Comparison of ENCODE assay signal across 9 cellular contexts in the genomic region with DNA sequence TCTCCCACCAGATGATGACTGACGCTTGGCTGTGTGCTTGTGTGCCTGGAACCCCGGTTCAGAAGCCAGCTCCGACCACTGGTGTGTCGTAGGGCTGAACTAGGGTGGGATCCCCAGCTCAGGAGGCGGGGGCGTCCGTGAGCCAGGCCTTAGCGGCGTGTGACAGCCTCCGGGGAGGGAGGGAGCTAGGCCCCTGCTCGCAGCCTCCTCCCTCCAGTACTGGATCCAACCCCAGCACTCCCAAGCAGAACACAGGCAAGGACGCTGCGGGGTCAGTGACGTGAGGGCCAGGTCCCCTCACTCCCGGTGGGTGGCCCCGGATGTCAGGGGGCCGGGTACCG. TPM values are rescaled to one million over a fixed set of nuclear protein-coding genes. Genes with fewer than 3 reads are reported as not detected.
DNase-seq lines count a peak whose midpoint lies in the region; ATAC-seq and TF ChIP-seq lines count a peak whose summit lies in the region.
"Had no signal": no experiment of that assay in that cellular context is flagged by ENCODE, and none has a peak within 500 bp of the region (broad histone marks: within the 10 kb centered on the region; RNA-seq: fewer than 3 reads in every experiment).

No MANE protein-coding gene starts in this region.

- peak overlapping the region in 11 of 12 donors; percentile 43 to 89 (median 72) for H3K27ac ChIP-seq in heart left ventricle
- peak overlapping the region; percentile 72 for H3K27ac ChIP-seq in rectal smooth muscle tissue (ENCODE audit: low read depth, low read length)

- no peaks in the 10 kb centered on the region for H3K9me3 ChIP-seq in heart left ventricle

- H3K36me3 ChIP-seq in heart left ventricle (peaks cover 0 to 15% (median 5%) of the 10 kb centered on the region in 9 donors), rectal smooth muscle tissue (ENCODE audit: control insufficient read depth, insufficient read depth, low read length) (peaks cover 10% of the 10 kb centered on the region)

- H3K4me3 Mint-ChIP-seq in activated T-helper 1 cell treated with anti-CD3 and anti-CD28 coated beads, Interleukin-12 subunit alpha, Interleukin-12 subunit beta, Interleukin-2, Interleukin-4 antibody, amounts not matched to agents 30 ng/mL and 10 ng/mL and 1 ng/mL, durations not matched to agents 14 hours and 24 hours and 36 hours: peak overlapping the region; percentile 92

- peaks cover 2% of the 10 kb centered on the region for H3K36me3 Mint-ChIP-seq in activated T-helper 1 cell treated with anti-CD3 and anti-CD28 coated beads, Interleukin-12 subunit alpha, Interleukin-12 subunit beta, Interleukin-2, Interleukin-4 antibody, amounts not matched to agents 30 ng/mL and 10 ng/mL and 1 ng/mL, durations not matched to agents 14 hours and 24 hours and 36 hours (ENCODE audit: low read depth)

- H3K9me3 Mint-ChIP-seq in activated T-helper 1 cell treated with anti-CD3 and anti-CD28 coated beads, Interleukin-12 subunit alpha, Interleukin-12 subunit beta, Interleukin-2, Interleukin-4 antibody, amounts not matched to agents 30 ng/mL and 10 ng/mL and 1 ng/mL, durations not matched to agents 14 hours and 24 hours and 36 hours: no peaks in the 10 kb centered on the region

- no peak for TF ChIP-seq CTCF in heart left ventricle (IDR thresholded peaks at IDR 0.05)
- no peak for TF ChIP-seq CTCF in GM20000 (IDR thresholded peaks at IDR 0.05; ENCODE audit: extremely low read depth, missing control alignments)

- peaks cover 0 to 20% (median 8%) of the 10 kb centered on the region in 12 donors for H3K4me1 ChIP-seq in heart left ventricle
- H3K4me1 ChIP-seq in rectal smooth muscle tissue (ENCODE audit: control insufficient read depth, insufficient read depth, low read length): peaks cover 8% of the 10 kb centered on the region

- H3K27me3 ChIP-seq in heart left ventricle (no peaks in the 10 kb centered on the region), rectal smooth muscle tissue (ENCODE audit: control insufficient read depth, insufficient read depth, low read length) (no peaks in the 10 kb centered on the region)

- ATAC-seq in HG03103 (IDR thresholded peaks at IDR 0.05; ENCODE audit: low read depth, unreplicated experiment) (peak; percentile 18), heart left ventricle (peak; percentile 8 to 45 (median 34))

- peak overlapping the region; percentile 82 for H3K27ac Mint-ChIP-seq in activated T-helper 1 cell treated with anti-CD3 and anti-CD28 coated beads, Interleukin-12 subunit alpha, Interleukin-12 subunit beta, Interleukin-2, Interleukin-4 antibody, amounts not matched to agents 30 ng/mL and 10 ng/mL and 1 ng/mL, durations not matched to agents 14 hours and 24 hours and 36 hours

- H3K4me1 Mint-ChIP-seq in activated T-helper 1 cell treated with anti-CD3 and anti-CD28 coated beads, Interleukin-12 subunit alpha, Interleukin-12 subunit beta, Interleukin-2, Interleukin-4 antibody, amounts not matched to agents 30 ng/mL and 10 ng/mL and 1 ng/mL, durations not matched to agents 14 hours and 24 hours and 36 hours (ENCODE audit: low read depth): peaks cover 17% of the 10 kb centered on the region

- TF ChIP-seq POLR2A in heart left ventricle (IDR thresholded peaks at IDR 0.05): no peak

- WGBS in heart left ventricle, 4 donors: 2 to 9% (median 4%) methylated on average over 7 to 18 of the region's 18 CpGs

- intact Hi-C loops in activated T-helper 1 cell treated with anti-CD3 and anti-CD28 coated beads, Interleukin-12 subunit alpha, Interleukin-12 subunit beta, Interleukin-2, Interleukin-4 antibody, amounts not matched to agents 30 ng/mL and 10 ng/mL and 1 ng/mL, durations not matched to agents 14 hours and 24 hours and 36 hours (cut with micrococcal nuclease): loop anchor here (1.0 to 5.0 kb wide), 4 partner anchors 141 to 304 kb away; partner anchors contain the start of gene TEF
- intact Hi-C loops in heart left ventricle (cut with DNase I): loop anchor here in 1 of 10 donors (5.0 kb wide), 1 partner anchor 37 kb away; no protein-coding TSS in a partner anchor

- peak overlapping the region; percentile 94 for H3K9ac ChIP-seq in rectal smooth muscle tissue (ENCODE audit: low read length)

- peak overlapping the region; percentile 56 to 95 (median 84) for H3K4me3 ChIP-seq in heart left ventricle
- H3K4me3 ChIP-seq in rectal smooth muscle tissue (ENCODE audit: low read length): peak overlapping the region; percentile 93

- H3K27me3 Mint-ChIP-seq in activated T-helper 1 cell treated with anti-CD3 and anti-CD28 coated beads, Interleukin-12 subunit alpha, Interleukin-12 subunit beta, Interleukin-2, Interleukin-4 antibody, amounts not matched to agents 30 ng/mL and 10 ng/mL and 1 ng/mL, durations not matched to agents 14 hours and 24 hours and 36 hours (ENCODE audit: insufficient read depth): no peaks in the 10 kb centered on the region

- peak; percentile 58 for DNase-seq in NCI-H748 (lab: John Stamatoyannopoulos, UW; ENCODE audit: unreplicated experiment)
- no peak for DNase-seq in NCI-H748 treated with DMSO at 0.1 percent for 48 hours (lab: John Stamatoyannopoulos, UW)
- no peak for DNase-seq in activated T-helper 1 cell treated with anti-CD3 and anti-CD28 coated beads, Interleukin-12 subunit alpha, Interleukin-12 subunit beta, Interleukin-2, Interleukin-4 antibody, amounts not matched to agents 30 ng/mL and 10 ng/mL and 1 ng/mL, durations not matched to agents 14 hours and 24 hours and 36 hours (ENCODE audit: low spot score)
- no peak for DNase-seq in heart left ventricle
- no peak for DNase-seq in GM20000 (ENCODE audit: low spot score)
- DNase-seq in NK-92 treated with Interleukin-12 subunit alpha and Interleukin-12 subunit beta, amount 100 ng/mL, for 24 hours (lab: John Stamatoyannopoulos, UW): no peak

RNA-seq across cellular contexts. Expression of gene PMM1, which starts 0.4 kb away (rescaled TPM):
- 21.4 and 22.6 TPM in 2 replicates for total RNA-seq in activated T-helper 1 cell treated with anti-CD3 and anti-CD28 coated beads, Interleukin-12 subunit alpha, Interleukin-12 subunit beta, Interleukin-2, Interleukin-4 antibody, amounts not matched to agents 30 ng/mL and 10 ng/mL and 1 ng/mL, durations not matched to agents 14 hours and 24 hours and 36 hours
- total RNA-seq in heart left ventricle: 10 to 100 TPM; 10.8 to 26.4 (median 22.9) TPM
- 10 to 100 TPM; 17.3 to 34.8 TPM for polyA plus RNA-seq in heart left ventricle

RNA-seq across cellular contexts. Expression of gene CSDC2, which starts 28.4 kb away (rescaled TPM):
- not detected in 2 replicates for total RNA-seq in activated T-helper 1 cell treated with anti-CD3 and anti-CD28 coated beads, Interleukin-12 subunit alpha, Interleukin-12 subunit beta, Interleukin-2, Interleukin-4 antibody, amounts not matched to agents 30 ng/mL and 10 ng/mL and 1 ng/mL, durations not matched to agents 14 hours and 24 hours and 36 hours
- 100 to 1,000 TPM in 8 of 9 donors, 10 to 100 TPM in 1; 94.1 to 564 (median 266) TPM for total RNA-seq in heart left ventricle
- polyA plus RNA-seq in heart left ventricle: 100 to 1,000 TPM; 300 to 463 TPM
- total RNA-seq: dermis microvascular lymphatic vessel endothelial cell had no signal

RNA-seq across cellular contexts. Expression of gene DESI1, which starts 31.6 kb away (rescaled TPM):
- total RNA-seq in activated T-helper 1 cell treated with anti-CD3 and anti-CD28 coated beads, Interleukin-12 subunit alpha, Interleukin-12 subunit beta, Interleukin-2, Interleukin-4 antibody, amounts not matched to agents 30 ng/mL and 10 ng/mL and 1 ng/mL, durations not matched to agents 14 hours and 24 hours and 36 hours: 84.8 and 86.4 TPM in 2 replicates
- total RNA-seq in heart left ventricle: 10 to 100 TPM; 29.0 to 51.0 (median 40.6) TPM
- 10 to 100 TPM; 24.2 to 39.8 TPM for polyA plus RNA-seq in heart left ventricle

RNA-seq across cellular contexts. Expression of gene XRCC6, which starts 31.9 kb away (rescaled TPM):
- total RNA-seq in activated T-helper 1 cell treated with anti-CD3 and anti-CD28 coated beads, Interleukin-12 subunit alpha, Interleukin-12 subunit beta, Interleukin-2, Interleukin-4 antibody, amounts not matched to agents 30 ng/mL and 10 ng/mL and 1 ng/mL, durations not matched to agents 14 hours and 24 hours and 36 hours: 367 and 368 TPM in 2 replicates
- total RNA-seq in heart left ventricle: 100 to 1,000 TPM; 162 to 204 (median 176) TPM
- polyA plus RNA-seq in heart left ventricle: 100 to 1,000 TPM; 123 to 231 TPM

RNA-seq across cellular contexts. Expression of gene POLR3H, which starts 45.0 kb away (rescaled TPM):
- total RNA-seq in activated T-helper 1 cell treated with anti-CD3 and anti-CD28 coated beads, Interleukin-12 subunit alpha, Interleukin-12 subunit beta, Interleukin-2, Interleukin-4 antibody, amounts not matched to agents 30 ng/mL and 10 ng/mL and 1 ng/mL, durations not matched to agents 14 hours and 24 hours and 36 hours: 51.8 and 52.0 TPM in 2 replicates
- total RNA-seq in heart left ventricle: 10 to 100 TPM; 12.2 to 27.4 (median 18.3) TPM
- 10 to 100 TPM; 20.2 to 31.2 TPM for polyA plus RNA-seq in heart left ventricle

Comparison
In these comparisons a context has a peak if more than half of its experiments do, and no peak if none do; other contexts are left out.
1. RNA of gene CSDC2, which starts 28.4 kb away (total RNA-seq): 94.1 to 564 TPM in heart left ventricle; not detected in activated T-helper 1 cell treated with anti-CD3 and anti-CD28 coated beads, Interleukin-12 subunit alpha, Interleukin-12 subunit beta, Interleukin-2, Interleukin-4 antibody, amounts not matched to agents 30 ng/mL and 10 ng/mL and 1 ng/mL, durations not matched to agents 14 hours and 24 hours and 36 hours; every median in the first group is over 10 times any median in the second.